Comparison of ENCODE assay signal across 1 cellular context in the genomic region with DNA sequence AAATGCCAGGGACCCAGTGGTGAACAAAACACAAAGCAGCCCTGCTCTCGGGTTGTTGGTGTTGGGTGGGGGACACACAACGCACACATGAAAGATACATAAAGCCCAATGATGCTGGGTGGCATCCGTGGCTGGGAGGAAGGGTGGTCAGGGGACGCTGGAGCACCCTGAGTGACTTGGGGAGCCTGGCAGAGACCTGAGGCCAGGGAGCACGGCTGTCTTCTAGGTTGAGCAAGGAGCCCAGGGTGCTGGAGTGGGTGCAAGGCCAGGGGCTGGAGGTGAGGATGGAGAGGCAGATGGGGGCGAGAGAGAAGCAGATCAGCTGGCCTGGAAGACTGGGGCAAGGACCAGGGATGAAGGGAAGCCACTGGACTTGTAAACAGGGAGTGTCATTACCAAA.
TF ChIP-seq lines count a peak whose summit lies in the region.

No MANE protein-coding gene starts in this region.

TF ChIP-seq in GM23338, 12 proteins besides CTCF, POLR2A, EP300 and RAD21 (continued from another document):
- TF ChIP-seq, protein P1, sequence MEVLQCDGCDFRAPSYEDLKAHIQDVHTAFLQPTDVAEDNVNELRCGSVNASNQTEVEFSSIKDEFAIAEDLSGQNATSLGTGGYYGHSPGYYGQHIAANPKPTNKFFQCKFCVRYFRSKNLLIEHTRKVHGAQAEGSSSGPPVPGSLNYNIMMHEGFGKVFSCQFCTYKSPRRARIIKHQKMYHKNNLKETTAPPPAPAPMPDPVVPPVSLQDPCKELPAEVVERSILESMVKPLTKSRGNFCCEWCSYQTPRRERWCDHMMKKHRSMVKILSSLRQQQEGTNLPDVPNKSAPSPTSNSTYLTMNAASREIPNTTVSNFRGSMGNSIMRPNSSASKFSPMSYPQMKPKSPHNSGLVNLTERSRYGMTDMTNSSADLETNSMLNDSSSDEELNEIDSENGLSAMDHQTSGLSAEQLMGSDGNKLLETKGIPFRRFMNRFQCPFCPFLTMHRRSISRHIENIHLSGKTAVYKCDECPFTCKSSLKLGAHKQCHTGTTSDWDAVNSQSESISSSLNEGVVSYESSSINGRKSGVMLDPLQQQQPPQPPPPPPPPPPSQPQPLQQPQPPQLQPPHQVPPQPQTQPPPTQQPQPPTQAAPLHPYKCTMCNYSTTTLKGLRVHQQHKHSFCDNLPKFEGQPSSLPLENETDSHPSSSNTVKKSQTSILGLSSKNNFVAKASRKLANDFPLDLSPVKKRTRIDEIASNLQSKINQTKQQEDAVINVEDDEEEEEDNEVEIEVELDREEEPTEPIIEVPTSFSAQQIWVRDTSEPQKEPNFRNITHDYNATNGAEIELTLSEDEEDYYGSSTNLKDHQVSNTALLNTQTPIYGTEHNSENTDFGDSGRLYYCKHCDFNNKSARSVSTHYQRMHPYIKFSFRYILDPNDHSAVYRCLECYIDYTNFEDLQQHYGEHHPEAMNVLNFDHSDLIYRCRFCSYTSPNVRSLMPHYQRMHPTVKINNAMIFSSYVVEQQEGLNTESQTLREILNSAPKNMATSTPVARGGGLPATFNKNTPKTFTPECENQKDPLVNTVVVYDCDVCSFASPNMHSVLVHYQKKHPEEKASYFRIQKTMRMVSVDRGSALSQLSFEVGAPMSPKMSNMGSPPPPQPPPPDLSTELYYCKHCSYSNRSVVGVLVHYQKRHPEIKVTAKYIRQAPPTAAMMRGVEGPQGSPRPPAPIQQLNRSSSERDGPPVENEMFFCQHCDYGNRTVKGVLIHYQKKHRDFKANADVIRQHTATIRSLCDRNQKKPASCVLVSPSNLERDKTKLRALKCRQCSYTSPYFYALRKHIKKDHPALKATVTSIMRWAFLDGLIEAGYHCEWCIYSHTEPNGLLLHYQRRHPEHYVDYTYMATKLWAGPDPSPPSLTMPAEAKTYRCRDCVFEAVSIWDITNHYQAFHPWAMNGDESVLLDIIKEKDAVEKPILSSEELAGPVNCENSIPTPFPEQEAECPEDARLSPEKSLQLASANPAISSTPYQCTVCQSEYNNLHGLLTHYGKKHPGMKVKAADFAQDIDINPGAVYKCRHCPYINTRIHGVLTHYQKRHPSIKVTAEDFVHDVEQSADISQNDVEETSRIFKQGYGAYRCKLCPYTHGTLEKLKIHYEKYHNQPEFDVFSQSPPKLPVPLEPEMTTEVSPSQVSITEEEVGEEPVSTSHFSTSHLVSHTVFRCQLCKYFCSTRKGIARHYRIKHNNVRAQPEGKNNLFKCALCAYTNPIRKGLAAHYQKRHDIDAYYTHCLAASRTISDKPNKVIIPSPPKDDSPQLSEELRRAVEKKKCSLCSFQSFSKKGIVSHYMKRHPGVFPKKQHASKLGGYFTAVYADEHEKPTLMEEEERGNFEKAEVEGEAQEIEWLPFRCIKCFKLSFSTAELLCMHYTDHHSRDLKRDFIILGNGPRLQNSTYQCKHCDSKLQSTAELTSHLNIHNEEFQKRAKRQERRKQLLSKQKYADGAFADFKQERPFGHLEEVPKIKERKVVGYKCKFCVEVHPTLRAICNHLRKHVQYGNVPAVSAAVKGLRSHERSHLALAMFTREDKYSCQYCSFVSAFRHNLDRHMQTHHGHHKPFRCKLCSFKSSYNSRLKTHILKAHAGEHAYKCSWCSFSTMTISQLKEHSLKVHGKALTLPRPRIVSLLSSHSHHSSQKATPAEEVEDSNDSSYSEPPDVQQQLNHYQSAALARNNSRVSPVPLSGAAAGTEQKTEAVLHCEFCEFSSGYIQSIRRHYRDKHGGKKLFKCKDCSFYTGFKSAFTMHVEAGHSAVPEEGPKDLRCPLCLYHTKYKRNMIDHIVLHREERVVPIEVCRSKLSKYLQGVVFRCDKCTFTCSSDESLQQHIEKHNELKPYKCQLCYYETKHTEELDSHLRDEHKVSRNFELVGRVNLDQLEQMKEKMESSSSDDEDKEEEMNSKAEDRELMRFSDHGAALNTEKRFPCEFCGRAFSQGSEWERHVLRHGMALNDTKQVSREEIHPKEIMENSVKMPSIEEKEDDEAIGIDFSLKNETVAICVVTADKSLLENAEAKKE (CRISPR knock-in tag; IDR thresholded peaks at IDR 0.05), result no peak
- no peak for TF ChIP-seq EZH2 (IDR thresholded peaks at IDR 0.05; ENCODE audit: low read depth, unreplicated experiment)
- TF ChIP-seq JUNB (IDR thresholded peaks at IDR 0.05; ENCODE audit: unreplicated experiment), result no peak
- TF ChIP-seq ZNF331 (CRISPR knock-in tag; IDR thresholded peaks at IDR 0.05; ENCODE audit: low read depth), result no peak
- no peak for TF ChIP-seq NANOG (IDR thresholded peaks at IDR 0.05; ENCODE audit: borderline replicate concordance)
- TF ChIP-seq STAT1 (IDR thresholded peaks at IDR 0.05; ENCODE audit: unreplicated experiment), result no peak
- TF ChIP-seq, protein P2, sequence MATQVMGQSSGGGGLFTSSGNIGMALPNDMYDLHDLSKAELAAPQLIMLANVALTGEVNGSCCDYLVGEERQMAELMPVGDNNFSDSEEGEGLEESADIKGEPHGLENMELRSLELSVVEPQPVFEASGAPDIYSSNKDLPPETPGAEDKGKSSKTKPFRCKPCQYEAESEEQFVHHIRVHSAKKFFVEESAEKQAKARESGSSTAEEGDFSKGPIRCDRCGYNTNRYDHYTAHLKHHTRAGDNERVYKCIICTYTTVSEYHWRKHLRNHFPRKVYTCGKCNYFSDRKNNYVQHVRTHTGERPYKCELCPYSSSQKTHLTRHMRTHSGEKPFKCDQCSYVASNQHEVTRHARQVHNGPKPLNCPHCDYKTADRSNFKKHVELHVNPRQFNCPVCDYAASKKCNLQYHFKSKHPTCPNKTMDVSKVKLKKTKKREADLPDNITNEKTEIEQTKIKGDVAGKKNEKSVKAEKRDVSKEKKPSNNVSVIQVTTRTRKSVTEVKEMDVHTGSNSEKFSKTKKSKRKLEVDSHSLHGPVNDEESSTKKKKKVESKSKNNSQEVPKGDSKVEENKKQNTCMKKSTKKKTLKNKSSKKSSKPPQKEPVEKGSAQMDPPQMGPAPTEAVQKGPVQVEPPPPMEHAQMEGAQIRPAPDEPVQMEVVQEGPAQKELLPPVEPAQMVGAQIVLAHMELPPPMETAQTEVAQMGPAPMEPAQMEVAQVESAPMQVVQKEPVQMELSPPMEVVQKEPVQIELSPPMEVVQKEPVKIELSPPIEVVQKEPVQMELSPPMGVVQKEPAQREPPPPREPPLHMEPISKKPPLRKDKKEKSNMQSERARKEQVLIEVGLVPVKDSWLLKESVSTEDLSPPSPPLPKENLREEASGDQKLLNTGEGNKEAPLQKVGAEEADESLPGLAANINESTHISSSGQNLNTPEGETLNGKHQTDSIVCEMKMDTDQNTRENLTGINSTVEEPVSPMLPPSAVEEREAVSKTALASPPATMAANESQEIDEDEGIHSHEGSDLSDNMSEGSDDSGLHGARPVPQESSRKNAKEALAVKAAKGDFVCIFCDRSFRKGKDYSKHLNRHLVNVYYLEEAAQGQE (IDR thresholded peaks at IDR 0.05; ENCODE audit: unreplicated experiment), result no peak
- TF ChIP-seq ZNF114 (CRISPR knock-in tag; IDR thresholded peaks at IDR 0.05), result no peak
- TF ChIP-seq POLR2AphosphoS5 (IDR thresholded peaks at IDR 0.05; ENCODE audit: low read depth), result no peak
- TF ChIP-seq ETS1 (IDR thresholded peaks at IDR 0.05), result no peak
